Comparison of ENCODE assay signal across 10 cellular contexts in genomic region chr10:72928798-72929197, GRCh38. TPM values are rescaled to one million over a fixed set of nuclear protein-coding genes. Genes with fewer than 3 reads are reported as not detected.
"Had no signal": no experiment of that assay in that cellular context is flagged by ENCODE, and none has a peak within 500 bp of the region (broad histone marks: within the 10 kb centered on the region; RNA-seq: fewer than 3 reads in every experiment).

No MANE protein-coding gene starts in this region.

- H3K27ac ChIP-seq: HL-60, KMS-11 had no signal

- FAIRE-seq: HTR-8/SVneo had no signal

- H3K9ac ChIP-seq: KMS-11 had no signal

- DNase-seq: IMR-90, Karpas-422, KBM-7, KG1 had no signal

- H3K4me1 Mint-ChIP-seq: IgD-negative memory B cell had no signal

- H3K27ac Mint-ChIP-seq: IgD-negative memory B cell had no signal

- H3K4me2 ChIP-seq: KMS-11 had no signal

- H3K4me3 Mint-ChIP-seq: IgD-negative memory B cell had no signal

RNA-seq across cellular contexts. Expression of gene PLA2G12B, which starts 25.8 kb away (rescaled TPM):
- total RNA-seq: HT-29, HT1080, IMR-90 had no signal
- polyA plus RNA-seq: IgD-negative memory B cell, IMR-90 had no signal

RNA-seq across cellular contexts. Expression of gene OIT3, which starts 35.3 kb away (rescaled TPM):
- total RNA-seq: HT-29, HT1080, IMR-90 had no signal
- polyA plus RNA-seq: IgD-negative memory B cell, IMR-90 had no signal
